8 cellular contexts compared by ENCODE assay signal in genomic region chr2:84888401-84889276, GRCh38. TPM values are rescaled to one million over a fixed set of nuclear protein-coding genes. Genes with fewer than 3 reads are reported as not detected.
DNase-seq lines count a peak whose midpoint lies in the region; ATAC-seq, FAIRE-seq and TF ChIP-seq lines count a peak whose summit lies in the region.

No MANE protein-coding gene starts in this region.

- H3K4me1 ChIP-seq in heart left ventricle (peaks cover 0 to 33% (median 0%) of the 10 kb centered on the region in 12 donors), spleen (peaks cover 7 to 40% (median 23%) of the 10 kb centered on the region in 6 donors), mesendoderm (ENCODE audit: control insufficient read depth, low read depth, low read length) (no peaks in the 10 kb centered on the region)

- H2AK5ac ChIP-seq in mesendoderm (ENCODE audit: low read length): no peak overlapping the region

- no peak overlapping the region for H3K4ac ChIP-seq in mesendoderm (ENCODE audit: low read depth, low read length)

- ATAC-seq in GM18499 (IDR thresholded peaks at IDR 0.05; ENCODE audit: insufficient read depth, unreplicated experiment) (peak; percentile 98), heart left ventricle (peak; percentile 61 to 87 (median 80))

- H2BK15ac ChIP-seq in mesendoderm (replicated peaks; ENCODE audit: low read depth): no peak overlapping the region

- no peak overlapping the region for H3K23ac ChIP-seq in mesendoderm (ENCODE audit: low read length)

- H3K27me3 ChIP-seq in MG63: no peaks in the 10 kb centered on the region
- peaks cover 0 to 4% (median 0%) of the 10 kb centered on the region in 9 donors for H3K27me3 ChIP-seq in heart left ventricle
- no peaks in the 10 kb centered on the region for H3K27me3 ChIP-seq in spleen (replicated peaks in 1 of 7)
- peaks cover 3% of the 10 kb centered on the region for H3K27me3 ChIP-seq in mesendoderm (ENCODE audit: insufficient read depth, low read length, poor library complexity)

- no peaks in the 10 kb centered on the region for H3K9me3 ChIP-seq in MG63
- H3K9me3 ChIP-seq in heart left ventricle: no peaks in the 10 kb centered on the region
- no peaks in the 10 kb centered on the region for H3K9me3 ChIP-seq in spleen

- TF ChIP-seq CTCF in heart left ventricle (IDR thresholded peaks at IDR 0.05): no peak
- no peak for TF ChIP-seq CTCF in spleen (IDR thresholded peaks at IDR 0.05 in 8 of 11, conservative IDR thresholded peaks at IDR 0.05 in 3 of 11)

- H3K27ac ChIP-seq in heart left ventricle (peak overlapping the region in 8 of 12 donors; percentile 11 to 87 (median 27)), spleen (peak overlapping the region; percentile 84 to 90 (median 87)), mesendoderm (ENCODE audit: low read depth, low read length) (no peak overlapping the region)

- H3K56ac ChIP-seq in mesendoderm (ENCODE audit: low read length): no peak overlapping the region

- peak; percentile 61 for FAIRE-seq in H54 (lab: Jason Lieb, UNC)

- no peak overlapping the region for H4K8ac ChIP-seq in mesendoderm (ENCODE audit: low read depth, low read length)

- H3K9ac ChIP-seq in mesendoderm (ENCODE audit: low read length): no peak overlapping the region

- H3K4me2 ChIP-seq in mesendoderm (ENCODE audit: low read length): no peak overlapping the region

- H3K4me3 ChIP-seq in MG63 (no peak overlapping the region), heart left ventricle (peak overlapping the region in 7 of 12 donors; percentile 3 to 29 (median 10)), spleen (peak overlapping the region in 4 of 8 donors; percentile 12 to 50 (median 16)), mesendoderm (ENCODE audit: low read length) (no peak overlapping the region)

- H3K36me3 ChIP-seq in MG63: no peaks in the 10 kb centered on the region
- no peaks in the 10 kb centered on the region for H3K36me3 ChIP-seq in heart left ventricle
- no peaks in the 10 kb centered on the region for H3K36me3 ChIP-seq in spleen
- no peaks in the 10 kb centered on the region for H3K36me3 ChIP-seq in mesendoderm (ENCODE audit: control insufficient read depth, insufficient read depth, low read length)

- intact Hi-C loops in heart left ventricle (cut with DNase I) (no loop called here), spleen (cut with DNase I; ENCODE audit: low total_unique reads) (no loop called here)

- H2BK120ac ChIP-seq in mesendoderm (ENCODE audit: low read depth, low read length): no peak overlapping the region

- DNase-seq in H54 (ENCODE audit: insufficient read length, low spot score) (no peak), MG63 (peak; percentile 36), heart left ventricle (peak in 1 of 5 donors; percentile 27), spleen (no peak), mesendoderm (no peak), NCI-H1092 (lab: John Stamatoyannopoulos, UW) (no peak)
- peak; percentile 60 to 66 for DNase-seq in activated T-cell treated with anti-CD3 and anti-CD28 coated beads, Interleukin-2, amount 50 U/mL, for 48 hours

- no peaks in the 10 kb centered on the region for H3K79me2 ChIP-seq in mesendoderm (ENCODE audit: control insufficient read depth, insufficient read depth, low read length)

- no peak overlapping the region for H4K5ac ChIP-seq in mesendoderm (ENCODE audit: low read length)

- H2BK5ac ChIP-seq in mesendoderm (ENCODE audit: low read length): no peak overlapping the region

- TF ChIP-seq POLR2A in H54 (IDR thresholded peaks at IDR 0.05; ENCODE audit: low read depth, low read length) (0 out of 2 replicates have a peak, but pooled peaks have one; percentile 15), heart left ventricle (IDR thresholded peaks at IDR 0.05) (no peak), spleen (IDR thresholded peaks at IDR 0.05) (no peak)

- H3K79me1 ChIP-seq in mesendoderm (ENCODE audit: low read length): no peaks in the 10 kb centered on the region

- no peak overlapping the region for H3K18ac ChIP-seq in mesendoderm (ENCODE audit: low read length)

- WGBS in heart left ventricle, 4 donors: 50 to 60% (median 54%) methylated on average over 6 of the region's 6 CpGs
- 8 to 22% (median 20%) methylated on average over 6 of the region's 6 CpGs for WGBS in spleen, 5 donors
- no CpG with 5 or more reads among the region's 6 CpGs for WGBS in mesendoderm (ENCODE audit: extremely low coverage, insufficient coverage, low lambda C conversion rate)

RNA-seq across cellular contexts. Expression of gene TRABD2A, which starts 7.8 kb away (rescaled TPM):
- 14.5 and 20.9 TPM in 2 replicates for total RNA-seq in MG63 (2014; rRNA removed; shearing (Covaris generic); ENCODE audit: low replicate concordance)
- 1 to 10 TPM in 4 of 9 donors, under 1 TPM in 4, not detected in 1; 0.42 to 3.9 (median 1.2) TPM for total RNA-seq in heart left ventricle
- polyA plus RNA-seq in heart left ventricle: 1 to 10 TPM in 1 of 2 donors, under 1 TPM in 1; 0.85 to 1.1 TPM
- total RNA-seq in spleen: 10 to 100 TPM in 2 of 7 donors, 1 to 10 TPM in 5; 5.4 to 12.5 (median 9.2) TPM
- polyA plus RNA-seq in spleen: 1 to 10 TPM; 4.5 to 8.6 (median 5.0) TPM
- 13.4 TPM for polyA plus RNA-seq in mesendoderm (2013, experiment 1 of 2)
- polyA plus RNA-seq in mesendoderm (2013, experiment 2 of 2): 14.1 TPM

RNA-seq across cellular contexts. Expression of gene TMSB10, which starts 16.8 kb away (rescaled TPM):
- 5,826 and 9,166 TPM in 2 replicates for total RNA-seq in MG63 (2014; rRNA removed; shearing (Covaris generic); ENCODE audit: low replicate concordance)
- 1,000 to 10,000 TPM in 3 of 9 donors, 100 to 1,000 TPM in 6; 288 to 3,094 (median 492) TPM for total RNA-seq in heart left ventricle
- polyA plus RNA-seq in heart left ventricle: 1,000 to 10,000 TPM in 1 of 2 donors, 100 to 1,000 TPM in 1; 893 to 1,015 TPM
- total RNA-seq in spleen: 1,000 to 10,000 TPM; 1,416 to 3,222 (median 1,664) TPM
- 1,000 to 10,000 TPM; 2,869 to 3,827 (median 3,008) TPM for polyA plus RNA-seq in spleen
- 1,538 TPM for polyA plus RNA-seq in mesendoderm (2013, experiment 1 of 2)
- 1,586 TPM for polyA plus RNA-seq in mesendoderm (2013, experiment 2 of 2)

Comparison
In these comparisons a context has a peak if more than half of its experiments do, and no peak if none do; other contexts are left out.
1. DNase-seq: peak in MG63 (single experiment) and activated T-cell treated with anti-CD3 and anti-CD28 coated beads, Interleukin-2, amount 50 U/mL, for 48 hours (2 of 2); none in H54 (single experiment), spleen (single experiment), mesendoderm (single experiment) and NCI-H1092 (single experiment).
2. H3K4me3 ChIP-seq: peak in heart left ventricle (7 of 12); none in MG63 (single experiment) and mesendoderm (single experiment).